In genomic region chr1:187928288-187928687, GRCh38 we compare ENCODE assay signal across 8 cellular contexts.
DNase-seq lines count a peak whose midpoint lies in the region; ATAC-seq and TF ChIP-seq lines count a peak whose summit lies in the region.

No MANE protein-coding gene starts in this region.

- H3K4me3 ChIP-seq in WERI-Rb-1 (ENCODE audit: low read depth, low read length) (no peak overlapping the region), liver (ENCODE audit: low read depth in 1 of 3, low read length in 3 of 3) (no peak overlapping the region), thyroid gland (replicated peaks in 1 of 3) (no peak overlapping the region), transverse colon (no peak overlapping the region)

- TF ChIP-seq RAD21 in liver (IDR thresholded peaks at IDR 0.05): peak; percentile 85

- in situ Hi-C loops in transverse colon (cut with MboI; ENCODE audit: low pct_ligation_motif_present in 1 of 4, low pct_unique_long_range_greater_than_20kb in 1 of 4, low sequenced_read_pairs in 3 of 4): no loop called here

- TF ChIP-seq POLR2A in thyroid gland (IDR thresholded peaks at IDR 0.05) (no peak), transverse colon (IDR thresholded peaks at IDR 0.05) (no peak)

- no peaks in the 10 kb centered on the region for H3K27me3 ChIP-seq in WERI-Rb-1 (ENCODE audit: insufficient read depth, low read depth, severe bottlenecking)
- H3K27me3 ChIP-seq in liver (ENCODE audit: control insufficient read depth in 4 of 4, insufficient read depth in 4 of 4, low read length in 3 of 4): no peaks in the 10 kb centered on the region
- no peaks in the 10 kb centered on the region for H3K27me3 ChIP-seq in thyroid gland
- no peaks in the 10 kb centered on the region for H3K27me3 ChIP-seq in transverse colon

- H3K4me1 ChIP-seq in liver (ENCODE audit: control insufficient read depth in 4 of 4, insufficient read depth in 4 of 4, low read length in 3 of 4) (peaks cover 3 to 18% (median 6%) of the 10 kb centered on the region in 4 donors), thyroid gland (no peaks in the 10 kb centered on the region), transverse colon (no peaks in the 10 kb centered on the region)

- TF ChIP-seq CTCF in WERI-Rb-1 (IDR thresholded peaks at IDR 0.05; ENCODE audit: low read depth, low read length): no peak
- peak; percentile 57 for TF ChIP-seq CTCF in liver (IDR thresholded peaks at IDR 0.05; ENCODE audit: low read depth, low read length, missing input control)
- no peak for TF ChIP-seq CTCF in thyroid gland (IDR thresholded peaks at IDR 0.05)
- TF ChIP-seq CTCF in transverse colon (IDR thresholded peaks at IDR 0.05): no peak

- WGBS in liver: 31% methylated on average over 4 of the region's 4 CpGs
- 21 to 24% methylated on average over 4 of the region's 4 CpGs for WGBS in thyroid gland, 2 donors
- 31 to 35% methylated on average over 4 of the region's 4 CpGs for WGBS in transverse colon (ENCODE audit: low coverage in 1 of 2), 2 donors

- H3K36me3 ChIP-seq in WERI-Rb-1 (no peaks in the 10 kb centered on the region), liver (ENCODE audit: control insufficient read depth in 4 of 4, insufficient read depth in 3 of 4, low read depth in 1 of 4, low read length in 3 of 4) (no peaks in the 10 kb centered on the region), thyroid gland (no peaks in the 10 kb centered on the region), transverse colon (no peaks in the 10 kb centered on the region)

- DNase-seq in ELF-1 (ENCODE audit: low read depth, low spot score): peak; percentile 38
- peak; percentile 15 for DNase-seq in WERI-Rb-1
- DNase-seq in thyroid gland: no peak
- no peak for DNase-seq in transverse colon

- H3K9me3 ChIP-seq in WERI-Rb-1 (ENCODE audit: severe bottlenecking): no peaks in the 10 kb centered on the region
- no peaks in the 10 kb centered on the region for H3K9me3 ChIP-seq in liver (ENCODE audit: control insufficient read depth in 4 of 4, low read length in 3 of 4)
- no peaks in the 10 kb centered on the region for H3K9me3 ChIP-seq in thyroid gland
- H3K9me3 ChIP-seq in transverse colon: no peaks in the 10 kb centered on the region

- no peak overlapping the region for H3K9ac ChIP-seq in liver (ENCODE audit: low read depth in 1 of 2, low read length in 2 of 2)

- ATAC-seq in HG02938 (IDR thresholded peaks at IDR 0.05; ENCODE audit: unreplicated experiment): peak; percentile 53
- ATAC-seq in GM18907 (IDR thresholded peaks at IDR 0.05; ENCODE audit: unreplicated experiment): no peak
- ATAC-seq in HG03457 (IDR thresholded peaks at IDR 0.05; ENCODE audit: unreplicated experiment): no peak

- H3K27ac ChIP-seq in WERI-Rb-1 (no peak overlapping the region), liver (ENCODE audit: low read depth in 1 of 2, low read length in 2 of 2) (no peak overlapping the region), thyroid gland (no peak overlapping the region), transverse colon (no peak overlapping the region)

- no peak for TF ChIP-seq EP300 in transverse colon (IDR thresholded peaks at IDR 0.05; ENCODE audit: low read depth)

- intact Hi-C loops in thyroid gland (cut with DNase I): no loop called here
- intact Hi-C loops in transverse colon (cut with DNase I; ENCODE audit: low total_unique reads): no loop called here

TF ChIP-seq in liver, 16 proteins besides CTCF, POLR2A, EP300 and RAD21:
- TF ChIP-seq REST (IDR thresholded peaks at IDR 0.05): no peak
- TF ChIP-seq YY1 (IDR thresholded peaks at IDR 0.05): no peak
- TF ChIP-seq ATF3 (IDR thresholded peaks at IDR 0.05): no peak
- no peak for TF ChIP-seq HNF4G (IDR thresholded peaks at IDR 0.05)
- TF ChIP-seq TAF1 (conservative IDR thresholded peaks at IDR 0.05): no peak
- no peak for TF ChIP-seq ZBTB33 (IDR thresholded peaks at IDR 0.05)

Comparison
In these comparisons a context has a peak if more than half of its experiments do, and no peak if none do; other contexts are left out.
1. DNase-seq: peak in ELF-1 (single experiment) and WERI-Rb-1 (single experiment); none in thyroid gland (0 of 2) and transverse colon (single experiment).